In the genomic region with DNA sequence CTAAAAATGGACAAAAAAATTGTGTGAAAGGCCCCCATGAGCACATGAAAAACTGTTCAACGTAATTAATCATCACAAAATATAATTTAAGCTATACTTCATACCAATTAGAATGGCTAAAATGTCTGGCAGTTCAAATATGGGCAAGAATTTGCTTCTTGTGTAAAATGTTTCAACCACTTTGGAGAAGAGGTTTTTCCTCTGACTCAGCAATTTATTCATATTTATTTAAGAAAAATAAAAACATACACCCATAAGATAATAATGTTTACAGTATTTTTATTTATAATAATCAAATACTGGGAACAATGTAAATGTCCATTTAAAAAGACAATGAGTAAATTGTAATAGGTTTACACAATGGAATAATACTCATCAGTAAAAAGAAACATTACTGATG, we compare ENCODE assay signal across 10 cellular contexts.
"Had no signal": no experiment of that assay in that cellular context is flagged by ENCODE, and none has a peak within 500 bp of the region (broad histone marks: within the 10 kb centered on the region; RNA-seq: fewer than 3 reads in every experiment).

No MANE protein-coding gene starts in this region.

- H3K36me3 ChIP-seq: HAP-1 had no signal

- H3K27ac ChIP-seq: KMS-11 had no signal

- FAIRE-seq: H1, HTR-8/SVneo had no signal

- DNase-seq: H7, HFFc6, Karpas-422, KBM-7 had no signal

- H2AFZ ChIP-seq: GM23338 had no signal

- H3K9ac ChIP-seq: KMS-11 had no signal

- H3K4me1 ChIP-seq: HAP-1 had no signal

- H3K9me3 ChIP-seq: HAP-1 had no signal

- H3K4me3 ChIP-seq: GM23338, HAP-1 had no signal

- H3K4me2 ChIP-seq: GM23338, KMS-11 had no signal

- ATAC-seq: GM23338, HCT116 had no signal
